ENCODE assay signal across 19 cellular contexts in the genomic region with DNA sequence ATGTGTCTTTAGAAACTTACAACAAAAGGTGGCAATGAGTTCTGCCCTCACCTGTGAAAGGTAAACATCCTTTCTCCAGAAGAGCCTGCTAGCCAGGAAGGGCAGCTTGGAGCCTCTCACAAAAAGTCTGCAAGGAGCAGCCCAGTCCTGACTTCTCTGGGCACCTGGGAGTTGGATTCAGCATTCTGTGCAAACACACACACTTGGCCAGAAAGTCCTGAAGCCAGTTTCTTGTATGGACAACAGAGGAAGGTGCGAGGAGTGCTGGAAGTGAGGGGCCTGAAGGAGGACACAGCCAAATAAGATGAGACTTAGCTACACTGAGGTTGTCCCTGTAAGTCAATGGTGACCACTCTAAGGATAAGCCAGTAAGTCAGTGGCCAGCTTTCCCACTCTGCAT.
"Had no signal": no experiment of that assay in that cellular context is flagged by ENCODE, and none has a peak within 500 bp of the region (broad histone marks: within the 10 kb centered on the region; RNA-seq: fewer than 3 reads in every experiment).

No MANE protein-coding gene starts in this region.

- H3K36me3 ChIP-seq: ascending aorta, breast epithelium, lower lobe of right lung, suprapubic skin had no signal

- ATAC-seq: activated CD4-positive, CD25-positive, alpha-beta regulatory T cell treated with anti-CD3 and anti-CD28 coated beads, Interleukin-2, amount 50 U/mL, for 24 hours; foreskin keratinocyte; left cardiac atrium had no signal

- H3K9me3 ChIP-seq: ascending aorta, breast epithelium, lower lobe of right lung, suprapubic skin had no signal

- H3K27me3 ChIP-seq: ascending aorta, breast epithelium, foreskin keratinocyte, suprapubic skin had no signal

- H3K4me3 ChIP-seq: ascending aorta, breast epithelium, lower lobe of right lung, suprapubic skin had no signal

- H3K9me3 Mint-ChIP-seq: stimulated activated naive CD8-positive, alpha-beta T cell treated with anti-CD3 and anti-CD28 coated beads, Interleukin-15, Interleukin-2, amounts not matched to agents 100 ng/mL and 50 ng/mL, for 24 hours had no signal

- H3K27ac ChIP-seq: ascending aorta, breast epithelium, foreskin keratinocyte, suprapubic skin had no signal

- H3K4me1 Mint-ChIP-seq: mesothelial cell of epicardium had no signal

- H3K4me3 Mint-ChIP-seq: activated T-helper 1 cell treated with anti-CD3 and anti-CD28 coated beads, Interleukin-12 subunit alpha, Interleukin-12 subunit beta, Interleukin-2, Interleukin-4 antibody, amounts not matched to agents 30 ng/mL and 10 ng/mL and 1 ng/mL, durations not matched to agents 14 hours and 24 hours and 36 hours; mesothelial cell of epicardium; stimulated activated naive CD8-positive, alpha-beta T cell treated with anti-CD3 and anti-CD28 coated beads, Interleukin-15, Interleukin-2, amounts not matched to agents 100 ng/mL and 50 ng/mL, for 24 hours had no signal

- H3K27me3 Mint-ChIP-seq: stimulated activated naive CD8-positive, alpha-beta T cell treated with anti-CD3 and anti-CD28 coated beads, Interleukin-15, Interleukin-2, amounts not matched to agents 100 ng/mL and 50 ng/mL, for 24 hours had no signal

- H3K27ac Mint-ChIP-seq: activated T-helper 1 cell treated with anti-CD3 and anti-CD28 coated beads, Interleukin-12 subunit alpha, Interleukin-12 subunit beta, Interleukin-2, Interleukin-4 antibody, amounts not matched to agents 30 ng/mL and 10 ng/mL and 1 ng/mL, durations not matched to agents 14 hours and 24 hours and 36 hours; mesothelial cell of epicardium; progenitor cell of endocrine pancreas; stimulated activated naive CD8-positive, alpha-beta T cell treated with anti-CD3 and anti-CD28 coated beads, Interleukin-15, Interleukin-2, amounts not matched to agents 100 ng/mL and 50 ng/mL, for 24 hours had no signal

- DNase-seq: cerebellar nuclear complex; effector CD8-positive, alpha-beta T cell; foreskin keratinocyte; head of caudate nucleus; left cardiac atrium; lower lobe of right lung; right cardiac atrium; small intestine; stimulated activated CD4-positive, alpha-beta T cell treated with anti-CD3 and anti-CD28 coated beads, Interleukin-4, amount 100 ng/mL, for 4 hours; stimulated activated CD8-positive, alpha-beta memory T cell treated with anti-CD3 and anti-CD28 coated beads, Interleukin-4, amount 100 ng/mL, for 48 hours; trophoblast cell had no signal

- H3K4me1 ChIP-seq: ascending aorta, breast epithelium, foreskin keratinocyte, lower lobe of right lung had no signal

- H3K36me3 Mint-ChIP-seq: mesothelial cell of epicardium had no signal
